1 cellular context compared by ENCODE assay signal in the genomic region with DNA sequence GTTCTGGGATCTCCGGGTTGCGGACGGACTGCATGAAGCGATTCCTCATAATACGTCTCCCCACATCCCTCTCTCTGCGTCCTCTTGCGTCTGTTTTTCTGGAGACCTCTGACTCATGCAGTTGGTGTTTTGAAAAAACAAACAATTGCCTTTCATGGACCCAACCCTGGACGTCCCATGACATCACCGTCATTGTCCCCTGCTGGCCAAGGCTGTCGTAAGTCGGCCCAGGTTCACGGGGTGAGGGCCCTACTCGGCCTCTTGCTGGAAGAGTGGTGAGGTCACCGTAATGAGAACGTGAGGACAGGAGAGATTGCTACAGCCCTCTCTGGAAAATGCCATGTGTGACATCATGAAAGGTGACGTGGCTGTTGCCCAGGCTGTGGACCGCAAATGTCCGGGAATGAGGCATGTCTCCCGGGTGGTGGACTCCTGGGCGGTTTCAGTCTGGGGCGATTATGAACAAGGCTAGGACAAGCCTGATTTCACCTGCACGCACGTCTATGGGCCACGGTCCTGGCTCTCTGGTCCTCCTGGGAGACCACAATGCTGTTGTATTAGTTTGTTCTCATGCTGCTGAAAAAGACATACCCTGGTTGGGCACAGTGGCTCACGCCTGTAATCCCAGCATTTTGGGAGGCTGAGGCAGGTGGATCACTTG.
TF ChIP-seq lines count a peak whose summit lies in the region.

No MANE protein-coding gene starts in this region.

TF ChIP-seq in HepG2, 621 proteins besides CTCF, POLR2A, EP300 and RAD21 (continued from another document and continues in another):
- no peak for TF ChIP-seq RERE (CRISPR knock-in tag; IDR thresholded peaks at IDR 0.05; ENCODE audit: low read depth)
- no peak for TF ChIP-seq ZFYVE20 (CRISPR knock-in tag; IDR thresholded peaks at IDR 0.05; ENCODE audit: borderline replicate concordance, low read depth)
- no peak for TF ChIP-seq ZNF841 (CRISPR knock-in tag; IDR thresholded peaks at IDR 0.05; ENCODE audit: borderline replicate concordance)
- TF ChIP-seq ATM (IDR thresholded peaks at IDR 0.05; ENCODE audit: borderline replicate concordance) = no peak
- TF ChIP-seq, protein P1, sequence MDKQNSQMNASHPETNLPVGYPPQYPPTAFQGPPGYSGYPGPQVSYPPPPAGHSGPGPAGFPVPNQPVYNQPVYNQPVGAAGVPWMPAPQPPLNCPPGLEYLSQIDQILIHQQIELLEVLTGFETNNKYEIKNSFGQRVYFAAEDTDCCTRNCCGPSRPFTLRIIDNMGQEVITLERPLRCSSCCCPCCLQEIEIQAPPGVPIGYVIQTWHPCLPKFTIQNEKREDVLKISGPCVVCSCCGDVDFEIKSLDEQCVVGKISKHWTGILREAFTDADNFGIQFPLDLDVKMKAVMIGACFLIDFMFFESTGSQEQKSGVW (CRISPR knock-in tag; IDR thresholded peaks at IDR 0.05; ENCODE audit: borderline replicate concordance) = no peak
- no peak for TF ChIP-seq ATF6 (CRISPR knock-in tag; conservative IDR thresholded peaks at IDR 0.05)
- no peak for TF ChIP-seq ZNF292 (CRISPR knock-in tag; IDR thresholded peaks at IDR 0.05; ENCODE audit: borderline replicate concordance, low read depth)
- no peak; the same call in 1 of the 2 replicates for TF ChIP-seq ZNF253 (CRISPR knock-in tag; IDR thresholded peaks at IDR 0.05; ENCODE audit: borderline replicate concordance)
- TF ChIP-seq GPBP1L1 (CRISPR knock-in tag; IDR thresholded peaks at IDR 0.05) = no peak
- TF ChIP-seq EHMT2 (IDR thresholded peaks at IDR 0.05; ENCODE audit: borderline replicate concordance, low read depth, low read length) = no peak
- peak; percentile 63; the same call in 1 of the 2 replicates for TF ChIP-seq ZNF503 (CRISPR knock-in tag; IDR thresholded peaks at IDR 0.05)
- TF ChIP-seq, protein P2, sequence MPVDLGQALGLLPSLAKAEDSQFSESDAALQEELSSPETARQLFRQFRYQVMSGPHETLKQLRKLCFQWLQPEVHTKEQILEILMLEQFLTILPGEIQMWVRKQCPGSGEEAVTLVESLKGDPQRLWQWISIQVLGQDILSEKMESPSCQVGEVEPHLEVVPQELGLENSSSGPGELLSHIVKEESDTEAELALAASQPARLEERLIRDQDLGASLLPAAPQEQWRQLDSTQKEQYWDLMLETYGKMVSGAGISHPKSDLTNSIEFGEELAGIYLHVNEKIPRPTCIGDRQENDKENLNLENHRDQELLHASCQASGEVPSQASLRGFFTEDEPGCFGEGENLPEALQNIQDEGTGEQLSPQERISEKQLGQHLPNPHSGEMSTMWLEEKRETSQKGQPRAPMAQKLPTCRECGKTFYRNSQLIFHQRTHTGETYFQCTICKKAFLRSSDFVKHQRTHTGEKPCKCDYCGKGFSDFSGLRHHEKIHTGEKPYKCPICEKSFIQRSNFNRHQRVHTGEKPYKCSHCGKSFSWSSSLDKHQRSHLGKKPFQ (CRISPR knock-in tag; IDR thresholded peaks at IDR 0.05; ENCODE audit: insufficient replicate concordance) = peak; percentile 66
- peak; percentile 95 for TF ChIP-seq ZNF687 (CRISPR knock-in tag; IDR thresholded peaks at IDR 0.05)
- peak; percentile 73 for TF ChIP-seq TEAD3 (CRISPR knock-in tag; optimal IDR thresholded peaks at IDR 0.05; ENCODE audit: borderline replicate concordance)
- TF ChIP-seq NCOA2 (CRISPR knock-in tag; IDR thresholded peaks at IDR 0.05) = peak; percentile 70
- no peak for TF ChIP-seq ZNF205 (CRISPR knock-in tag; IDR thresholded peaks at IDR 0.05)
- TF ChIP-seq MTF2 (CRISPR knock-in tag; IDR thresholded peaks at IDR 0.05; ENCODE audit: borderline replicate concordance) = no peak
- TF ChIP-seq ZNF775 (CRISPR knock-in tag; IDR thresholded peaks at IDR 0.05; ENCODE audit: borderline replicate concordance) = no peak
- peak; percentile 32 to 50; a peak in 1 of 4 replicates for TF ChIP-seq HMGXB4 (CRISPR knock-in tag; IDR thresholded peaks at IDR 0.05; ENCODE audit: borderline replicate concordance in 1 of 2, low read depth in 1 of 2)
- TF ChIP-seq ZNF160 (CRISPR knock-in tag; IDR thresholded peaks at IDR 0.05) = no peak
- TF ChIP-seq JDP2 (CRISPR knock-in tag; IDR thresholded peaks at IDR 0.05; ENCODE audit: borderline replicate concordance) = no peak
- TF ChIP-seq ZNF747 (CRISPR knock-in tag; IDR thresholded peaks at IDR 0.05; ENCODE audit: borderline replicate concordance) = peak; percentile 67; the same call in 1 of the 2 replicates
- no peak; the same call in 1 of the 2 replicates for TF ChIP-seq TCF7 (IDR thresholded peaks at IDR 0.05; ENCODE audit: low read depth)
- TF ChIP-seq ZBTB38 (CRISPR knock-in tag; IDR thresholded peaks at IDR 0.05) = no peak
- peak; percentile 61; the same call in 1 of the 2 replicates for TF ChIP-seq FOXK1 (CRISPR knock-in tag; IDR thresholded peaks at IDR 0.05; ENCODE audit: borderline replicate concordance, low read depth)
- TF ChIP-seq SP1 (IDR thresholded peaks at IDR 0.05) = no peak
- TF ChIP-seq SP1 (CRISPR knock-in tag; IDR thresholded peaks at IDR 0.05) = no peak; the same call in 1 of the 2 replicates
- TF ChIP-seq KAT2B (IDR thresholded peaks at IDR 0.05; ENCODE audit: borderline replicate concordance, low read depth, low read length) = no peak
- peak; percentile 70; the same call in 1 of the 2 replicates for TF ChIP-seq YEATS2 (CRISPR knock-in tag; IDR thresholded peaks at IDR 0.05; ENCODE audit: borderline replicate concordance)
- TF ChIP-seq ZFP36L1 (CRISPR knock-in tag; IDR thresholded peaks at IDR 0.05) = peak; percentile 71; the same call in 1 of the 2 replicates
- TF ChIP-seq PBX2 (CRISPR knock-in tag; IDR thresholded peaks at IDR 0.05) = no peak
